9 cellular contexts compared by ENCODE assay signal in the genomic region with DNA sequence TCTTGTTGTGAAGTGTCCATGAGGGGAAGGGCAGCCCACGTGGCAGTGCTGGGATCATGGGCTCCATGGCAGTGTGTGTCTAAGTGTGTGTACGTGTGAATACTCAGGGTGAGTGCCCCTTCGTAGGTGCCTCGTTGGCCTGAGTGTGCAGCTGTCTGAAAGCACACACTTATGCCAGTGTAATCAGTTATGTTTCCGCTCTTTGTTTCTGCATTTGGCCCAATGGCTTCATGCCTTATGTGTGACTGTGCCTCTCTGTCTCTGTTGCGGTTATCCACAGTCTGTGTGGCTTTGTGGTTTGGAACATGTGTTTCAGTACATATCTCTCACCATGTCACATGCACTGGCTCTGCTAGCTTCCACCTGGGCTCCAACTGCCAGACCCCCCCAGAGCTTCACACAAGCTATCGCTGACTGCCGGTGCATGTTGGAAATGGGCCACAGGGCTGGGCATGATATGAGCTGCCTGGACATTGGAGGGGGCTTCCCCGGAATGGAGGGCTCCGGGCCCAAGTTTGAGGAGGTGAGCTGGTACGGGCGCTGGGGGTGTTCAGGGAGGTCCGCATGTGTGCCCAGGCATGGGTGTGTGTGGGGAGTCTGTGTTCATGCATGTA.
A peak's percentile ranks its signal among the peaks of the same experiment; 100 is the strongest.
DNase-seq lines count a peak whose midpoint lies in the region; ATAC-seq and TF ChIP-seq lines count a peak whose summit lies in the region.
"Had no signal": no experiment of that assay in that cellular context is flagged by ENCODE, and none has a peak within 500 bp of the region (broad histone marks: within the 10 kb centered on the region; RNA-seq: fewer than 3 reads in every experiment).

No MANE protein-coding gene starts in this region.

- ATAC-seq in GM21529 (IDR thresholded peaks at IDR 0.05; ENCODE audit: unreplicated experiment) (peak; percentile 47), GM21717 (IDR thresholded peaks at IDR 0.05; ENCODE audit: unreplicated experiment) (no peak)

- H3K36me3 ChIP-seq in OCI-LY1 (ENCODE audit: insufficient read depth, low read length) (no peaks in the 10 kb centered on the region; the same call in 1 of the 2 replicates), esophagus muscularis mucosa (no peaks in the 10 kb centered on the region), endodermal cell (ENCODE audit: control insufficient read depth, insufficient read depth, low read length) (no peaks in the 10 kb centered on the region)

- H3K9me3 Mint-ChIP-seq in endodermal cell = no peaks in the 10 kb centered on the region

- H3K4me3 ChIP-seq in OCI-LY1 (ENCODE audit: low read depth, low read length, poor library complexity, severe bottlenecking) = peak overlapping the region; percentile 65
- no peak overlapping the region for H3K4me3 ChIP-seq in esophagus muscularis mucosa
- H3K4me3 ChIP-seq in endodermal cell (ENCODE audit: low read length) = no peak overlapping the region
- H3K4me3 ChIP-seq: SK-N-MC had no signal

- peak overlapping the region; percentile 78 for H3K9ac ChIP-seq in OCI-LY1 (ENCODE audit: low read length)
- H3K9ac ChIP-seq in endodermal cell (ENCODE audit: extremely low read depth, low read length, poor library complexity, severe bottlenecking) = no peak overlapping the region

- peak; percentile 56 for DNase-seq in GM10248 (ENCODE audit: extremely low spot score)
- DNase-seq in islet precursor cell = peak; percentile 36
- DNase-seq in esophagus muscularis mucosa (ENCODE audit: extremely low spot score) = no peak
- no peak for DNase-seq in endodermal cell
- DNase-seq in foreskin melanocyte = no peak

- intact Hi-C loops in esophagus muscularis mucosa (cut with DNase I) = no loop called here

- H3K27me3 Mint-ChIP-seq in endodermal cell (ENCODE audit: insufficient read depth) = peaks cover 3% of the 10 kb centered on the region

- no peak for TF ChIP-seq CTCF in GM10248 (IDR thresholded peaks at IDR 0.05; ENCODE audit: control extremely low read depth, extremely low read depth, low read depth, missing control alignments)
- no peak for TF ChIP-seq CTCF in OCI-LY1 (IDR thresholded peaks at IDR 0.05; ENCODE audit: low read length)
- no peak for TF ChIP-seq CTCF in esophagus muscularis mucosa (IDR thresholded peaks at IDR 0.05)
- TF ChIP-seq CTCF in endodermal cell (conservative IDR thresholded peaks at IDR 0.05) = no peak

- 69% methylated on average over 12 of the region's 13 CpGs for WGBS in esophagus muscularis mucosa
- 87 to 91% methylated on average over 10 to 13 of the region's 13 CpGs for WGBS in endodermal cell (ENCODE audit: insufficient coverage in 1 of 2, insufficient read length in 1 of 2), 2 experiments

- CTCF ChIA-PET in GM10248 (lab: Yijun Ruan, JAX) = interaction anchor here (1.0 to 2.2 kb wide), 2 partner anchors 9 to 43 kb away, joined by 3 to 5 read pairs; no protein-coding TSS in a partner anchor

- H2AFZ ChIP-seq in OCI-LY1 (ENCODE audit: low read length) = no peak overlapping the region

- H3F3A ChIP-seq in OCI-LY1 (ENCODE audit: insufficient read depth, low read length) = no peaks in the 10 kb centered on the region

- TF ChIP-seq EP300 in esophagus muscularis mucosa (IDR thresholded peaks at IDR 0.05) = no peak

- no peak overlapping the region for H3K27ac Mint-ChIP-seq in endodermal cell

- no peaks in the 10 kb centered on the region for H3K36me3 Mint-ChIP-seq in endodermal cell (ENCODE audit: low read depth)

- TF ChIP-seq POLR2A in esophagus muscularis mucosa (IDR thresholded peaks at IDR 0.05; ENCODE audit: low read depth) = no peak

- H3K79me2 ChIP-seq in OCI-LY1 (ENCODE audit: insufficient read depth, low read length) = no peaks in the 10 kb centered on the region

- H3K4me1 ChIP-seq in OCI-LY1 (ENCODE audit: insufficient read depth, low read length, severe bottlenecking) (peaks cover 52% of the 10 kb centered on the region), esophagus muscularis mucosa (no peaks in the 10 kb centered on the region), endodermal cell (ENCODE audit: control insufficient read depth, insufficient read depth, low read length) (peaks cover 5% of the 10 kb centered on the region)

- no peak overlapping the region for H3K4me3 Mint-ChIP-seq in endodermal cell

- H3K4me1 Mint-ChIP-seq in endodermal cell = peaks cover 57% of the 10 kb centered on the region

- H3K9me2 ChIP-seq in OCI-LY1 (ENCODE audit: low read depth, low read length) = no peaks in the 10 kb centered on the region

- POLR2A ChIA-PET in GM10248 (lab: Yijun Ruan, JAX) = no interaction called here

- H4K20me1 ChIP-seq in OCI-LY1 (ENCODE audit: insufficient read depth, low read length) = no peaks in the 10 kb centered on the region

- H3K9me3 ChIP-seq in OCI-LY1 (ENCODE audit: low read length) (no peaks in the 10 kb centered on the region), esophagus muscularis mucosa (no peaks in the 10 kb centered on the region), endodermal cell (ENCODE audit: control insufficient read depth, low read length) (no peaks in the 10 kb centered on the region)

- H3K27ac ChIP-seq in OCI-LY1 (ENCODE audit: low read depth, low read length, poor library complexity, severe bottlenecking) = peak overlapping the region; percentile 90
- no peak overlapping the region for H3K27ac ChIP-seq in esophagus muscularis mucosa (replicated peaks in 1 of 4)
- H3K27ac ChIP-seq in endodermal cell (ENCODE audit: low read depth, low read length) = no peak overlapping the region
- H3K27ac ChIP-seq: SK-N-MC had no signal

- H3K27me3 ChIP-seq in OCI-LY1 (ENCODE audit: insufficient read depth, low read length) (no peaks in the 10 kb centered on the region), esophagus muscularis mucosa (peaks cover 0 to 59% (median 0%) of the 10 kb centered on the region in 4 donors), endodermal cell (ENCODE audit: control insufficient read depth, insufficient read depth, low read length, poor library complexity, severe bottlenecking) (no peaks in the 10 kb centered on the region)

- H3K4me2 ChIP-seq in OCI-LY1 (ENCODE audit: low read length) = peak overlapping the region; percentile 58

Comparison
In these comparisons a context has a peak if more than half of its experiments do, and no peak if none do; other contexts are left out.
1. DNase-seq: peak in GM10248 (single experiment) and islet precursor cell (single experiment); none in esophagus muscularis mucosa (single experiment), endodermal cell (single experiment) and foreskin melanocyte (single experiment).